8 cellular contexts compared by ENCODE assay signal in the genomic region with DNA sequence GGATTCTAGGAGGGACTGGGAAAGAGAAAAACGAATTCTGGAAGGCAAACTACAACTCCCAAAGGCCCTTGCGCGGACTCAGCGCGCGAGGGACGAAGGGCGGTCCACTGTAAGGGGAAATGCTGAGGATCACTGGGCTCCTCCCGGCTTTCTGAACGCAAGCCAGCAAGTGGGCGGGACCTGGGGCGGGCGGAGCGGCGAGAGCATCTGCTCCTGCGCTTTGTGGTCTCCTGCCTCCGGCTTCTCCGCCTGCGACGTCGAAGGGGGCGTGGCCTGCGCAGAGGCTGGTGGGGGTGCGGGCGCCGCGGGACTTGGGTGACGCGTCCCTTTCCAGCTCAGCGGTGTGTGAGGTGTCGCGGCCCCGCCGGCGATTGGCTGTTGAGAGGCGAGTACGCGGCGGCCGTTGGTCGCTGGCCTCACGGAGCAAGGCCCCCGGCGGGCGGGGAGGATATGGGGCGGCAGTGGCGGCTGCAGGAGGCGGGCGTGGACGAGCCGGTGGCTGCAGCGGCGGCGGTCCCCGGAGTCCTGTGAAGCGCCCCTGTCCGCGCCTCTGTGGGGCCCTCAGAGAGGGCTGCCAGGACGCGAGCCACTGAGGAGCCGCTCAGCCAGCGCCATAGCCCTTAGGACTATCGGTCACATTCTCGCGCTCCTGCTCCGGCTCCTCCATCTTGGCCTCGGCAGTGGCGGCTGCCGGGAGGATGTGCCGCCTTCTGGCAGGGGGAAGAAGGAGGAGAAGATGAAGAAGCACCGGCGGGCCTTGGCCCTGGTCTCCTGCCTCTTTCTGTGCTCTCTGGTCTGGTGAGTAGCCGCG. TPM values are rescaled to one million over a fixed set of nuclear protein-coding genes. Genes with fewer than 3 reads are reported as not detected.
DNase-seq lines count a peak whose midpoint lies in the region; ATAC-seq and TF ChIP-seq lines count a peak whose summit lies in the region.

A gene with protein sequence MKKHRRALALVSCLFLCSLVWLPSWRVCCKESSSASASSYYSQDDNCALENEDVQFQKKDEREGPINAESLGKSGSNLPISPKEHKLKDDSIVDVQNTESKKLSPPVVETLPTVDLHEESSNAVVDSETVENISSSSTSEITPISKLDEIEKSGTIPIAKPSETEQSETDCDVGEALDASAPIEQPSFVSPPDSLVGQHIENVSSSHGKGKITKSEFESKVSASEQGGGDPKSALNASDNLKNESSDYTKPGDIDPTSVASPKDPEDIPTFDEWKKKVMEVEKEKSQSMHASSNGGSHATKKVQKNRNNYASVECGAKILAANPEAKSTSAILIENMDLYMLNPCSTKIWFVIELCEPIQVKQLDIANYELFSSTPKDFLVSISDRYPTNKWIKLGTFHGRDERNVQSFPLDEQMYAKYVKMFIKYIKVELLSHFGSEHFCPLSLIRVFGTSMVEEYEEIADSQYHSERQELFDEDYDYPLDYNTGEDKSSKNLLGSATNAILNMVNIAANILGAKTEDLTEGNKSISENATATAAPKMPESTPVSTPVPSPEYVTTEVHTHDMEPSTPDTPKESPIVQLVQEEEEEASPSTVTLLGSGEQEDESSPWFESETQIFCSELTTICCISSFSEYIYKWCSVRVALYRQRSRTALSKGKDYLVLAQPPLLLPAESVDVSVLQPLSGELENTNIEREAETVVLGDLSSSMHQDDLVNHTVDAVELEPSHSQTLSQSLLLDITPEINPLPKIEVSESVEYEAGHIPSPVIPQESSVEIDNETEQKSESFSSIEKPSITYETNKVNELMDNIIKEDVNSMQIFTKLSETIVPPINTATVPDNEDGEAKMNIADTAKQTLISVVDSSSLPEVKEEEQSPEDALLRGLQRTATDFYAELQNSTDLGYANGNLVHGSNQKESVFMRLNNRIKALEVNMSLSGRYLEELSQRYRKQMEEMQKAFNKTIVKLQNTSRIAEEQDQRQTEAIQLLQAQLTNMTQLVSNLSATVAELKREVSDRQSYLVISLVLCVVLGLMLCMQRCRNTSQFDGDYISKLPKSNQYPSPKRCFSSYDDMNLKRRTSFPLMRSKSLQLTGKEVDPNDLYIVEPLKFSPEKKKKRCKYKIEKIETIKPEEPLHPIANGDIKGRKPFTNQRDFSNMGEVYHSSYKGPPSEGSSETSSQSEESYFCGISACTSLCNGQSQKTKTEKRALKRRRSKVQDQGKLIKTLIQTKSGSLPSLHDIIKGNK (N-terminal part only) (plus strand): TSS at position 451 of the 811 bp plus-strand sequence. CDS start 286 bp downstream, at position 737.

- intact Hi-C loops in T-helper 2 cell treated with Interferon-gamma antibody and Interleukin-4, amounts not matched to agents 100 ng/mL and 5 ng/mL, for 36 hours (cut with micrococcal nuclease), result loop anchor here (1.0 to 10.0 kb wide), 12 partner anchors 54 to 1626 kb away; a partner anchor contains a TSS
- intact Hi-C loops in uterus (cut with DNase I; ENCODE audit: low total_unique reads), result loop anchor here (5.0 kb wide), 1 partner anchor 751 kb away; a partner anchor contains a TSS

- DNase-seq in NCI-H187 treated with DMSO at 0.1 percent for 48 hours (lab: John Stamatoyannopoulos, UW) (peak; percentile 99), anterior cingulate cortex (lab: John Stamatoyannopoulos, UW) (peak; percentile 95 to 100 (median 99)), right atrium auricular region (ENCODE audit: low spot score) (peak; percentile 100), pulmonary artery endothelial cell (ENCODE audit: low read depth, low spot score) (peak; percentile 97), uterus (peak; percentile 100)

- peak; percentile 96 to 98 for TF ChIP-seq POLR2A in uterus (IDR thresholded peaks at IDR 0.05)

- ATAC-seq in GM18499 (IDR thresholded peaks at IDR 0.05; ENCODE audit: insufficient read depth, unreplicated experiment), result peak; percentile 76
- ATAC-seq in HG02943 (IDR thresholded peaks at IDR 0.05; ENCODE audit: low read depth, unreplicated experiment), result peak; percentile 81

- no peaks in the 10 kb centered on the region for H3K36me3 ChIP-seq in right atrium auricular region
- H3K36me3 ChIP-seq in uterus, result no peaks in the 10 kb centered on the region

- H3K27me3 ChIP-seq in right atrium auricular region (no peaks in the 10 kb centered on the region), uterus (no peaks in the 10 kb centered on the region)

- H3K4me1 ChIP-seq in right atrium auricular region, result peaks cover 0 to 31% of the 10 kb centered on the region in 2 donors
- no peaks in the 10 kb centered on the region for H3K4me1 ChIP-seq in uterus

- peak in 1 of 2 donors; percentile 23 for TF ChIP-seq CTCF in right atrium auricular region (IDR thresholded peaks at IDR 0.05)
- TF ChIP-seq CTCF in uterus (IDR thresholded peaks at IDR 0.05), result peak in 1 of 4 experiments; percentile 18

- H3K4me3 ChIP-seq in right atrium auricular region, result peak within 1 kb of the TSS; percentile 78 to 86
- peak within 1 kb of the TSS; percentile 95 to 99 for H3K4me3 ChIP-seq in uterus

- H3K9me3 ChIP-seq in right atrium auricular region (no peaks in the 10 kb centered on the region), uterus (no peaks in the 10 kb centered on the region)

- peak within 1 kb of the TSS; percentile 95 to 97 for H3K27ac ChIP-seq in right atrium auricular region
- peak within 1 kb of the TSS; percentile 95 to 100 for H3K27ac ChIP-seq in uterus

RNA-seq across cellular contexts. Expression of the gene that starts here (rescaled TPM):
- 36.0 and 38.4 TPM in 2 replicates for total RNA-seq in T-helper 2 cell treated with Interferon-gamma antibody and Interleukin-4, amounts not matched to agents 100 ng/mL and 5 ng/mL, for 36 hours
- total RNA-seq in right atrium auricular region (10 to 100 TPM; 19.1 to 29.1 TPM), pulmonary artery endothelial cell (17.1 and 21.8 TPM in 2 replicates), uterus (100 to 1,000 TPM in 2 of 4 donors, 10 to 100 TPM in 2; 39.7 to 129 (median 93.9) TPM)

Comparison
In these comparisons a context has a peak if more than half of its experiments do, and no peak if none do; other contexts are left out.
1. Peak in every context shown above with its lines: DNase-seq, ATAC-seq, H3K4me3 ChIP-seq and H3K27ac ChIP-seq.